Comparison of ENCODE assay signal across 28 cellular contexts in genomic region chr13:86135856-86136255, GRCh38.
"Had no signal": no experiment of that assay in that cellular context is flagged by ENCODE, and none has a peak within 500 bp of the region (broad histone marks: within the 10 kb centered on the region; RNA-seq: fewer than 3 reads in every experiment).

No MANE protein-coding gene starts in this region.

- H3K27ac ChIP-seq: adrenal gland, body of pancreas, cardiac muscle cell, colonic mucosa, esophagus muscularis mucosa, gastroesophageal sphincter, heart right ventricle, VCaP had no signal

- H3K4me1 ChIP-seq: adrenal gland, body of pancreas, colonic mucosa, esophagus muscularis mucosa, gastroesophageal sphincter, heart right ventricle had no signal

- DNase-seq: activated CD4-positive, alpha-beta memory T cell treated with anti-CD3 and anti-CD28 coated beads, Interleukin-2, amount 10 ng/mL, durations not matched to agents 7 days and 5 days; activated CD4-positive, alpha-beta T cell treated with anti-CD3 and anti-CD28 coated beads for 1 hour; activated CD4-positive, alpha-beta T cell treated with anti-CD3 and anti-CD28 coated beads for 4 hours; activated CD4-positive, alpha-beta T cell treated with anti-CD3 and anti-CD28 coated beads, Interleukin-2, amount 10 ng/mL, durations not matched to agents 7 days and 5 days; activated CD4-positive, alpha-beta T cell treated with anti-CD3 and anti-CD28 coated beads, Interleukin-2, amount 50 U/mL, for 4 hours; activated CD8-positive, alpha-beta memory T cell treated with anti-CD3 and anti-CD28 coated beads, Interleukin-2, amount 50 U/mL, for 48 hours; activated effector memory CD4-positive, alpha-beta T cell treated with anti-CD3 and anti-CD28 coated beads, Interleukin-2, amount 50 U/mL, for 16 hours; activated naive CD4-positive, alpha-beta T cell treated with anti-CD3 and anti-CD28 coated beads for 36 hours; activated naive CD8-positive, alpha-beta T cell treated with anti-CD3 and anti-CD28 coated beads for 36 hours; activated naive CD8-positive, alpha-beta T cell treated with anti-CD3 and anti-CD28 coated beads, Interleukin-2, amount 50 U/mL, for 24 hours; activated T-cell treated with anti-CD3 and anti-CD28 coated beads for 4 hours; activated T-cell treated with anti-CD3 and anti-CD28 coated beads, Interleukin-2, amount 50 U/mL, for 24 hours; adrenal gland; amygdala; aorta; body of pancreas; central memory CD4-positive, alpha-beta T cell; cerebellar nuclear complex; colonic mucosa; effector memory CD4-positive, alpha-beta T cell; endodermal cell; foreskin melanocyte; heart right ventricle; T-helper 2 cell had no signal

- H3K9me3 ChIP-seq: adrenal gland, body of pancreas, colonic mucosa, esophagus muscularis mucosa had no signal

- H3K27me3 ChIP-seq: adrenal gland, body of pancreas, cardiac muscle cell, colonic mucosa, esophagus muscularis mucosa, gastroesophageal sphincter, heart right ventricle had no signal

- H3K36me3 ChIP-seq: adrenal gland, cardiac muscle cell, colonic mucosa, esophagus muscularis mucosa, gastroesophageal sphincter, heart right ventricle had no signal

- H3K4me3 ChIP-seq: adrenal gland, body of pancreas, cardiac muscle cell, colonic mucosa, esophagus muscularis mucosa, gastroesophageal sphincter, heart right ventricle had no signal
